Comparison of ENCODE assay signal across 8 cellular contexts in the genomic region with DNA sequence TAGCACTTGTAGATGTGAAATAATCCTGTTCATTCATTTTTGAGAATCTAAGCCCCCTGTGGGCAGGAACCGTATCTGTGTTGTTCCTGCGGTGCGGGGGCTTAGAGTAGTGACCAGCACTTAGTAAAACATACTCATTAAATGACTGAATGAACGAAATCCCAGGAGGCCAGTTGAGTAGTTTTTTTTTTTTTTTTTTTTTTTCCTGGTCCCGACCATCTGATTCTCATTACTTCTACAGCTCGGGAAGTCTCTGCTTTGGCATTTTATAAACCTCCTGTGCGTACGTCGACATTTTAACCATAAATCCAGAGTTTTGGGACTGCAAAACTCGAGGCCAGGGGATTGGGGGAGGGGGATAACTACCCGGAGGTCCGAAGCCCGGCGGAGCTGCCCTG. TPM values are rescaled to one million over a fixed set of nuclear protein-coding genes. Genes with fewer than 3 reads are reported as not detected.
DNase-seq lines count a peak whose midpoint lies in the region; ATAC-seq and TF ChIP-seq lines count a peak whose summit lies in the region.

No MANE protein-coding gene starts in this region.

- POLR2A ChIA-PET in activated CD8-positive, alpha-beta T cell treated with anti-CD3 and anti-CD28 coated beads, Interleukin-2, amount 10 ng/mL, durations not matched to agents 7 days and 5 days (lab: Charles Lee), result interaction anchor here (0.5 to 1.5 kb wide), 5 partner anchors 32 to 387 kb away, joined by 3 to 5 read pairs (median 3); a partner anchor contains a TSS

- no peak overlapping the region for H3K4ac ChIP-seq in H9 (ENCODE audit: low read depth, low read length)

- WGBS in H9 (ENCODE audit: extremely low coverage, insufficient read length, low lambda C conversion rate), result no CpG with 5 or more reads among the region's 14 CpGs

- H3K23me2 ChIP-seq in H9 (ENCODE audit: insufficient read length, low read depth, low read length, poor library complexity, severe bottlenecking), result peaks cover 5% of the 10 kb centered on the region

- H3K27me3 ChIP-seq in H9 (ENCODE audit: insufficient read depth, low read length), result no peaks in the 10 kb centered on the region
- H3K27me3 ChIP-seq in left ventricle myocardium inferior (ENCODE audit: low read depth), result no peaks in the 10 kb centered on the region

- H2BK20ac ChIP-seq in H9 (ENCODE audit: low read depth, low read length, poor library complexity, severe bottlenecking), result no peak overlapping the region

- H3T11ph ChIP-seq in H9 (ENCODE audit: low read length), result no peak overlapping the region

- ATAC-seq in activated CD8-positive, alpha-beta T cell treated with anti-CD3 and anti-CD28 coated beads, Interleukin-2, amount 10 ng/mL, durations not matched to agents 7 days and 5 days, result no peak
- no peak for ATAC-seq in HG03565 (IDR thresholded peaks at IDR 0.05; ENCODE audit: unreplicated experiment)

- no peak overlapping the region for H3K23ac ChIP-seq in H9 (ENCODE audit: insufficient read length, low read depth, low read length)

- H4K20me1 ChIP-seq in H9 (ENCODE audit: control insufficient read depth, insufficient read depth, insufficient read length), result no peaks in the 10 kb centered on the region

- H2AFZ ChIP-seq in H9 (ENCODE audit: low read length), result no peak overlapping the region

- H3K4me1 ChIP-seq in H9 (ENCODE audit: insufficient read depth, low read length), result peaks cover 15% of the 10 kb centered on the region
- peaks cover 23% of the 10 kb centered on the region for H3K4me1 ChIP-seq in left ventricle myocardium inferior

- no peak overlapping the region for H2BK5ac ChIP-seq in H9 (ENCODE audit: insufficient read length, low read length)

- peak overlapping the region; percentile 55 to 98 (median 95); a peak in 6 of 7 replicates for H3K27ac Mint-ChIP-seq in H9
- H3K27ac Mint-ChIP-seq in activated CD8-positive, alpha-beta T cell treated with anti-CD3 and anti-CD28 coated beads, Interleukin-2, amount 10 ng/mL, durations not matched to agents 7 days and 5 days, result peak overlapping the region; percentile 92

- H3K4me3 Mint-ChIP-seq in H9, result peak overlapping the region; percentile 50 to 75
- peak overlapping the region; percentile 76 for H3K4me3 Mint-ChIP-seq in activated CD8-positive, alpha-beta T cell treated with anti-CD3 and anti-CD28 coated beads, Interleukin-2, amount 10 ng/mL, durations not matched to agents 7 days and 5 days

- no peaks in the 10 kb centered on the region for H3K79me1 ChIP-seq in H9 (ENCODE audit: insufficient read depth, low read depth, low read length, poor library complexity, severe bottlenecking)

- no peaks in the 10 kb centered on the region for H3K9me3 Mint-ChIP-seq in H9
- no peaks in the 10 kb centered on the region for H3K9me3 Mint-ChIP-seq in activated CD8-positive, alpha-beta T cell treated with anti-CD3 and anti-CD28 coated beads, Interleukin-2, amount 10 ng/mL, durations not matched to agents 7 days and 5 days (ENCODE audit: insufficient read depth)

- H3K9ac ChIP-seq in H9 (ENCODE audit: extremely low read depth, insufficient read length, low read length), result no peak overlapping the region

- H4K91ac ChIP-seq in H9 (ENCODE audit: insufficient read length, low read depth, low read length), result no peak overlapping the region

- peak overlapping the region; percentile 8 for H2BK12ac ChIP-seq in H9 (ENCODE audit: insufficient read length, low read depth, low read length)

- peaks cover 12% of the 10 kb centered on the region for H3K27me3 Mint-ChIP-seq in H9 (ENCODE audit: low read depth)
- H3K27me3 Mint-ChIP-seq in activated CD8-positive, alpha-beta T cell treated with anti-CD3 and anti-CD28 coated beads, Interleukin-2, amount 10 ng/mL, durations not matched to agents 7 days and 5 days (ENCODE audit: low read depth), result peaks cover 24% of the 10 kb centered on the region

- H3K79me2 ChIP-seq in H9 (ENCODE audit: insufficient read depth, low read length), result no peaks in the 10 kb centered on the region

- intact Hi-C loops in left ventricle myocardium inferior (cut with micrococcal nuclease), result loop anchor here (10.0 kb wide), 1 partner anchor 188 kb away; no protein-coding TSS in a partner anchor

- H3K56ac ChIP-seq in H9 (ENCODE audit: insufficient read length, low read depth, low read length), result no peak overlapping the region

- no peaks in the 10 kb centered on the region for H3K36me3 ChIP-seq in left ventricle myocardium inferior

- H3K36me3 Mint-ChIP-seq in H9 (ENCODE audit: insufficient read depth in 1 of 3, low read depth in 3 of 3), result peaks cover 0 to 3% (median 0%) of the 10 kb centered on the region in 3 experiments; a peak in 1 of 7 replicates
- H3K36me3 Mint-ChIP-seq in activated CD8-positive, alpha-beta T cell treated with anti-CD3 and anti-CD28 coated beads, Interleukin-2, amount 10 ng/mL, durations not matched to agents 7 days and 5 days (ENCODE audit: low read depth), result peaks cover 6% of the 10 kb centered on the region

- H4K5ac ChIP-seq in H9 (ENCODE audit: insufficient read length, low read depth, low read length), result no peak overlapping the region

- no peak overlapping the region for H3K14ac ChIP-seq in H9 (ENCODE audit: insufficient read depth, low read length)

- H3K27ac ChIP-seq in H9 (ENCODE audit: insufficient read length, low read depth, low read length), result peak overlapping the region; percentile 11
- peak overlapping the region; percentile 92 for H3K27ac ChIP-seq in left ventricle myocardium inferior (replicated peaks)

- H3K9me3 ChIP-seq in H9 (ENCODE audit: control insufficient read depth, low read depth, low read length) (no peaks in the 10 kb centered on the region), left ventricle myocardium inferior (replicated peaks) (no peaks in the 10 kb centered on the region)

- TF ChIP-seq CTCF in H9 (conservative IDR thresholded peaks at IDR 0.05), result no peak
- TF ChIP-seq CTCF in left ventricle myocardium inferior (IDR thresholded peaks at IDR 0.05; ENCODE audit: borderline replicate concordance), result no peak
- no peak for TF ChIP-seq CTCF in GM20000 (IDR thresholded peaks at IDR 0.05; ENCODE audit: extremely low read depth, missing control alignments)

- DNase-seq in H9, result no peak
- DNase-seq in activated CD8-positive, alpha-beta T cell treated with anti-CD3 and anti-CD28 coated beads, Interleukin-2, amount 10 ng/mL, durations not matched to agents 7 days and 5 days, result no peak
- DNase-seq in left ventricle myocardium inferior, result no peak
- DNase-seq in smooth muscle cell of the brain vasculature (ENCODE audit: low read depth, low spot score), result peak; percentile 46
- DNase-seq in glomerular visceral epithelial cell (ENCODE audit: extremely low spot score), result no peak
- no peak for DNase-seq in GM20000 (ENCODE audit: low spot score)
- no peak for DNase-seq in stimulated activated CD8-positive, alpha-beta memory T cell treated with anti-CD3 and anti-CD28 coated beads, Interleukin-4, amount 100 ng/mL, for 48 hours

- CTCF ChIA-PET in activated CD8-positive, alpha-beta T cell treated with anti-CD3 and anti-CD28 coated beads, Interleukin-2, amount 10 ng/mL, durations not matched to agents 7 days and 5 days (lab: Charles Lee), result no interaction called here

- peaks cover 34 to 49% of the 10 kb centered on the region in 2 experiments for H3K4me1 Mint-ChIP-seq in H9
- H3K4me1 Mint-ChIP-seq in activated CD8-positive, alpha-beta T cell treated with anti-CD3 and anti-CD28 coated beads, Interleukin-2, amount 10 ng/mL, durations not matched to agents 7 days and 5 days (ENCODE audit: low read depth), result peaks cover 26% of the 10 kb centered on the region

- H4K8ac ChIP-seq in H9 (replicated peaks; ENCODE audit: insufficient read length, low read depth, low read length), result no peak overlapping the region

- H3K4me2 ChIP-seq in H9 (ENCODE audit: insufficient read depth, insufficient read length, low read length), result no peak overlapping the region

- H2BK15ac ChIP-seq in H9 (ENCODE audit: low read depth, low read length), result no peak overlapping the region

- H3K18ac ChIP-seq in H9 (ENCODE audit: insufficient read length, low read depth, low read length), result no peak overlapping the region

- no peak overlapping the region for H2BK120ac ChIP-seq in H9 (ENCODE audit: low read depth, low read length, poor library complexity, severe bottlenecking)

- H3K4me3 ChIP-seq in left ventricle myocardium inferior, result peak overlapping the region; percentile 75

- no peak overlapping the region for H2AK5ac ChIP-seq in H9 (ENCODE audit: insufficient read length, low read length)

RNA-seq across cellular contexts. Expression of a gene that starts 31.5 kb away (rescaled TPM):
- 92.4 and 95.9 TPM in 2 replicates for total RNA-seq in H9 (2021)
- 1 to 10 TPM in 1 of 2 experiments, under 1 TPM in 1; 0.79 to 1.5 TPM for total RNA-seq in activated CD8-positive, alpha-beta T cell treated with anti-CD3 and anti-CD28 coated beads, Interleukin-2, amount 10 ng/mL, durations not matched to agents 7 days and 5 days
- 10.2 TPM for total RNA-seq in left ventricle myocardium inferior
